8 cellular contexts compared by ENCODE assay signal in the genomic region with DNA sequence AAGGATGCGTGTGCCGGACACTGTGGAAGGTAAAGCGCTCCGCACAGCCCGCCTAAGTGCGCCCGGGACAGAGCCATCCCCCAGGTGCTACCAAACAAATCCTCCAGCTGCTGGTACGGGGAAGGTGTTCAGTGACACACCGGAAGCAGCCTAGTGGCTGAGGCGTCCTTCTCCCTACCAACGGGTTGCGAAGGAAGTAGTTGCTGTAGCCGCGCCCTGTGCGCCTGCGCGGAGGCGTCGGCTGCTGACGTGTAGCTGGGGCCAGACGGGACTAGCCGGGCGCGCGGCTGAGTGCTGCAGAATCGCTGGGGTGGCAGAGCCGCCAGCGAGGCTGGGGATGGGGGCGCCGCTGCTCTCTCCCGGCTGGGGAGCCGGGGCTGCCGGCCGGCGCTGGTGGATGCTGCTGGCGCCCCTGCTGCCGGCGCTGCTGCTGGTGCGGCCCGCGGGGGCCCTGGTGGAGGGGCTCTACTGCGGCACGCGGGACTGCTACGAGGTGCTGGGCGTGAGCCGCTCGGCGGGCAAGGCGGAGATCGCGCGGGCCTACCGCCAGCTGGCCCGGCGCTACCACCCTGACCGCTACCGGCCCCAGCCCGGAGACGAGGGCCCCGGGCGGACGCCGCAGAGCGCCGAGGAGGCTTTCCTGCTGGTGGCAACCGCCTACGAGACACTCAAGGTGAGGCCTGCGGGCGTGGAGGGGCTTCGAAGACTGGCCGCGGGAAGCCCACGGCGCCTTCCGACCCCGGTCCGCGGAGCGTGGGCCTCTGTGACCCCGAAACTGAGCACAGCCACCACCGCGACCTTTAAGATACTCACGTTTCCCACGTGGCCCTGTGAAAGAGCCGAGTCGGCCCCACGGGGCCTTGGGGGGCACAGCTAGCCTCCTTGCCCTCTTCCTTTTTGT. TPM values are rescaled to one million over a fixed set of nuclear protein-coding genes. Genes with fewer than 3 reads are reported as not detected.
A peak's percentile ranks its signal among the peaks of the same experiment; 100 is the strongest.
DNase-seq lines count a peak whose midpoint lies in the region; ATAC-seq and TF ChIP-seq lines count a peak whose summit lies in the region.

A gene (plus strand): TSS at position 264 of the 901 bp plus-strand sequence. CDS start 74 bp downstream, at position 338.

- no peaks in the 10 kb centered on the region for H3K9me3 Mint-ChIP-seq in activated T-helper 17 cell treated with anti-CD3 and anti-CD28 coated beads, Interleukin-2, amount 50 U/mL, for 72 hours
- no peaks in the 10 kb centered on the region for H3K9me3 Mint-ChIP-seq in naive thymus-derived CD8-positive, alpha-beta T cell
- H3K9me3 Mint-ChIP-seq in stimulated activated naive B cell treated with anti-CD40 and anti-IgM and Interleukin-4, amounts not matched to agents 10 μg/mL and 1 μg/mL and 100 μg/mL, for 72 hours: no peaks in the 10 kb centered on the region

- H3K4me3 ChIP-seq in fibroblast of mammary gland (ENCODE audit: control insufficient read depth, low read depth, low read length): peak within 1 kb of the TSS; percentile 73

- peak within 1 kb of the TSS; percentile 96 for H3K4me3 Mint-ChIP-seq in activated T-helper 17 cell treated with anti-CD3 and anti-CD28 coated beads, Interleukin-2, amount 50 U/mL, for 72 hours
- peak within 1 kb of the TSS; percentile 92 to 100 (median 97) for H3K4me3 Mint-ChIP-seq in naive thymus-derived CD8-positive, alpha-beta T cell
- peak within 1 kb of the TSS; percentile 94 to 99 for H3K4me3 Mint-ChIP-seq in stimulated activated naive B cell treated with anti-CD40 and anti-IgM and Interleukin-4, amounts not matched to agents 10 μg/mL and 1 μg/mL and 100 μg/mL, for 72 hours

- peak; percentile 99 for ATAC-seq in activated T-helper 17 cell treated with anti-CD3 and anti-CD28 coated beads, Interleukin-2, amount 50 U/mL, for 72 hours (replicated peaks)
- ATAC-seq in naive thymus-derived CD8-positive, alpha-beta T cell: peak; percentile 91 to 96
- ATAC-seq in stimulated activated naive B cell treated with anti-CD40 and anti-IgM and Interleukin-4, amounts not matched to agents 10 μg/mL and 1 μg/mL and 100 μg/mL, for 72 hours (replicated peaks): peak; percentile 96 to 98

- peak within 1 kb of the TSS; percentile 93 for H3K27ac Mint-ChIP-seq in activated T-helper 17 cell treated with anti-CD3 and anti-CD28 coated beads, Interleukin-2, amount 50 U/mL, for 72 hours
- peak within 1 kb of the TSS; percentile 82 to 97 (median 92) for H3K27ac Mint-ChIP-seq in naive thymus-derived CD8-positive, alpha-beta T cell
- H3K27ac Mint-ChIP-seq in stimulated activated naive B cell treated with anti-CD40 and anti-IgM and Interleukin-4, amounts not matched to agents 10 μg/mL and 1 μg/mL and 100 μg/mL, for 72 hours: peak within 1 kb of the TSS; percentile 96

- DNase-seq in EH (ENCODE audit: low read depth) (peak; percentile 99), GOT3 (lab: John Stamatoyannopoulos, UW) (peak; percentile 52), LHCN-M2 (ENCODE audit: low read depth) (peak; percentile 98), RPMI7951 (ENCODE audit: low read depth) (peak; percentile 97), fibroblast of mammary gland (ENCODE audit: low read depth) (peak; percentile 99)
- peak; percentile 89 to 98 (median 97) for DNase-seq in naive thymus-derived CD8-positive, alpha-beta T cell
- DNase-seq in stimulated activated naive B cell treated with anti-CD40 and anti-IgM and Interleukin-4, amounts not matched to agents 10 μg/mL and 1 μg/mL and 100 μg/mL, for 72 hours: peak; percentile 96

- H3K27me3 Mint-ChIP-seq in activated T-helper 17 cell treated with anti-CD3 and anti-CD28 coated beads, Interleukin-2, amount 50 U/mL, for 72 hours: no peaks in the 10 kb centered on the region
- H3K27me3 Mint-ChIP-seq in naive thymus-derived CD8-positive, alpha-beta T cell: no peaks in the 10 kb centered on the region
- H3K27me3 Mint-ChIP-seq in stimulated activated naive B cell treated with anti-CD40 and anti-IgM and Interleukin-4, amounts not matched to agents 10 μg/mL and 1 μg/mL and 100 μg/mL, for 72 hours: no peaks in the 10 kb centered on the region

- peaks cover 35% of the 10 kb centered on the region for H3K4me1 Mint-ChIP-seq in activated T-helper 17 cell treated with anti-CD3 and anti-CD28 coated beads, Interleukin-2, amount 50 U/mL, for 72 hours
- H3K4me1 Mint-ChIP-seq in naive thymus-derived CD8-positive, alpha-beta T cell: peaks cover 28 to 52% (median 45%) of the 10 kb centered on the region in 4 donors
- H3K4me1 Mint-ChIP-seq in stimulated activated naive B cell treated with anti-CD40 and anti-IgM and Interleukin-4, amounts not matched to agents 10 μg/mL and 1 μg/mL and 100 μg/mL, for 72 hours: peaks cover 17 to 40% of the 10 kb centered on the region in 2 donors

- POLR2A ChIA-PET in naive thymus-derived CD8-positive, alpha-beta T cell (lab: Charles Lee): interaction anchor here (0.6 to 1.6 kb wide), 10 partner anchors 10 to 702 kb away, joined by 3 to 17 read pairs (median 4); a partner anchor contains a TSS

- TF ChIP-seq CTCF in fibroblast of mammary gland (conservative IDR thresholded peaks at IDR 0.05; ENCODE audit: control insufficient read depth, insufficient read depth, low read depth, low read length): no peak

- peaks cover 49% of the 10 kb centered on the region for H3K36me3 Mint-ChIP-seq in activated T-helper 17 cell treated with anti-CD3 and anti-CD28 coated beads, Interleukin-2, amount 50 U/mL, for 72 hours (ENCODE audit: low read depth)
- no peaks in the 10 kb centered on the region for H3K36me3 Mint-ChIP-seq in naive thymus-derived CD8-positive, alpha-beta T cell
- peaks cover 12 to 19% of the 10 kb centered on the region in 2 donors for H3K36me3 Mint-ChIP-seq in stimulated activated naive B cell treated with anti-CD40 and anti-IgM and Interleukin-4, amounts not matched to agents 10 μg/mL and 1 μg/mL and 100 μg/mL, for 72 hours

RNA-seq across cellular contexts. Expression of the gene that starts here (rescaled TPM):
- total RNA-seq in LHCN-M2 (2014; rRNA removed): 9.0 and 12.9 TPM in 2 replicates
- 4.2 TPM for polyA plus RNA-seq in LHCN-M2 (2012)
- 7.4 and 8.3 TPM in 2 replicates for total RNA-seq in RPMI7951 (2014; rRNA removed; shearing (Covaris generic))
- total RNA-seq in activated T-helper 17 cell treated with anti-CD3 and anti-CD28 coated beads, Interleukin-2, amount 50 U/mL, for 72 hours: 1 to 10 TPM; 3.8 to 9.6 TPM
- 1 to 10 TPM; 3.4 TPM for total RNA-seq in naive thymus-derived CD8-positive, alpha-beta T cell
- 1 to 10 TPM; 1.1 to 2.4 (median 1.7) TPM for polyA plus RNA-seq in naive thymus-derived CD8-positive, alpha-beta T cell

Comparison
In these comparisons a context has a peak if more than half of its experiments do, and no peak if none do; other contexts are left out.
1. Peak in every context shown above with its lines: DNase-seq, ATAC-seq and H3K4me3 ChIP-seq.